ENCODE assay signal across 15 cellular contexts in genomic region chr4:137558951-137559350, GRCh38. TPM values are rescaled to one million over a fixed set of nuclear protein-coding genes. Genes with fewer than 3 reads are reported as not detected.
DNase-seq lines count a peak whose midpoint lies in the region; ATAC-seq, FAIRE-seq and TF ChIP-seq lines count a peak whose summit lies in the region.
"Had no signal": no experiment of that assay in that cellular context is flagged by ENCODE, and none has a peak within 500 bp of the region (broad histone marks: within the 10 kb centered on the region; RNA-seq: fewer than 3 reads in every experiment).

No MANE protein-coding gene starts in this region.

- BruUV-seq in endothelial cell of umbilical vein (replicated peaks; lab: Mats Ljungman, UMichigan): no TSS peak

- CTCF ChIA-PET in endothelial cell of umbilical vein (lab: Charles Lee): no interaction called here

- H3K9me3 ChIP-seq in endothelial cell of umbilical vein (replicated peaks; ENCODE audit: control insufficient read depth, insufficient read depth, low read length) (no peaks in the 10 kb centered on the region), neuron (ENCODE audit: low read length) (no peaks in the 10 kb centered on the region)

- no peaks in the 10 kb centered on the region for H3K36me3 ChIP-seq in endothelial cell of umbilical vein (ENCODE audit: control insufficient read depth in 2 of 2, extremely low read depth in 1 of 2, insufficient read depth in 2 of 2, low read length in 2 of 2)
- H3K36me3 ChIP-seq in neuron (ENCODE audit: insufficient read depth, low read length): no peaks in the 10 kb centered on the region

- no peaks in the 10 kb centered on the region for H4K20me1 ChIP-seq in endothelial cell of umbilical vein (replicated peaks; ENCODE audit: control insufficient read depth, extremely low read depth, insufficient read depth, low read length)

- no peak overlapping the region for H3K4me2 ChIP-seq in endothelial cell of umbilical vein (ENCODE audit: insufficient read depth, low read length)

- ATAC-seq in HG03097 (IDR thresholded peaks at IDR 0.05; ENCODE audit: low FRiP score, unreplicated experiment) (no peak), HG03095 (IDR thresholded peaks at IDR 0.05; ENCODE audit: unreplicated experiment) (no peak), GM19324 (IDR thresholded peaks at IDR 0.05; ENCODE audit: low FRiP score, unreplicated experiment) (no peak), HG03280 (IDR thresholded peaks at IDR 0.05; ENCODE audit: unreplicated experiment) (no peak)
- ATAC-seq: activated CD8-positive, alpha-beta T cell treated with anti-CD3 and anti-CD28 coated beads for 36 hours; stimulated activated effector memory CD8-positive, alpha-beta T cell treated with anti-CD3 and anti-CD28 coated beads, Interleukin-12 subunit alpha, Interleukin-12 subunit beta, amount 100 ng/mL, for 72 hours had no signal

- POLR2A ChIA-PET in endothelial cell of umbilical vein (lab: Charles Lee): no interaction called here

- no peak for FAIRE-seq in endothelial cell of umbilical vein (lab: Jason Lieb, UNC)

- H3K4me1 ChIP-seq in endothelial cell of umbilical vein (ENCODE audit: control insufficient read depth, extremely low read depth, insufficient read depth, low read length) (no peaks in the 10 kb centered on the region), neuron (ENCODE audit: insufficient read depth, low read length) (peaks cover 12% of the 10 kb centered on the region)

- peaks cover 3% of the 10 kb centered on the region for H3K9me1 ChIP-seq in endothelial cell of umbilical vein (replicated peaks; ENCODE audit: control insufficient read depth, extremely low read depth, insufficient read depth, low read length)

- H3K27me3 ChIP-seq in endothelial cell of umbilical vein (ENCODE audit: control insufficient read depth in 2 of 2, insufficient read depth in 2 of 2, low read length in 2 of 2): no peaks in the 10 kb centered on the region
- H3K27me3 ChIP-seq in neuron (ENCODE audit: insufficient read depth, low read length): no peaks in the 10 kb centered on the region

- H3K27ac ChIP-seq in endothelial cell of umbilical vein (ENCODE audit: insufficient read depth, low read depth, low read length): no peak overlapping the region

- dilution Hi-C loops in endothelial cell of umbilical vein (cut with MboI; ENCODE audit: extremely low pct_ligation_motif_present, low sequenced_read_pairs): no loop called here

- TF ChIP-seq CTCF in NB4 (IDR thresholded peaks at IDR 0.05; ENCODE audit: low read depth, low read length): no peak
- no peak for TF ChIP-seq CTCF in endothelial cell of umbilical vein (IDR thresholded peaks at IDR 0.05; ENCODE audit: extremely low read depth in 1 of 2, insufficient read depth in 1 of 2, low read depth in 1 of 2, low read length in 2 of 2)

- TF ChIP-seq POLR2A in NB4 (IDR thresholded peaks at IDR 0.05; ENCODE audit: extremely low read depth, insufficient read length): no peak
- TF ChIP-seq POLR2A in endothelial cell of umbilical vein (IDR thresholded peaks at IDR 0.05; ENCODE audit: low read depth, low read length): no peak

- DNase-seq in EL: peak; percentile 40
- peak; percentile 1 for DNase-seq in NB4 (ENCODE audit: low read depth)
- DNase-seq in endothelial cell of umbilical vein (ENCODE audit: low read depth, low spot score): peak; percentile 48
- DNase-seq: activated CD8-positive, alpha-beta T cell treated with anti-CD3 and anti-CD28 coated beads for 36 hours; effector CD4-positive, alpha-beta T cell; MM.1S; NCI-H2107; stimulated activated CD4-positive, alpha-beta T cell treated with anti-CD3 and anti-CD28 coated beads, Interleukin-4, amount 100 ng/mL, for 4 hours had no signal

- no peak overlapping the region for H3K9ac ChIP-seq in endothelial cell of umbilical vein (replicated peaks; ENCODE audit: extremely low read depth, insufficient read depth, low read length)

- no peaks in the 10 kb centered on the region for H3K79me2 ChIP-seq in endothelial cell of umbilical vein (ENCODE audit: control insufficient read depth, insufficient read depth, low read length)

- intact Hi-C loops in endothelial cell of umbilical vein (cut with micrococcal nuclease): no loop called here

- H3K4me3 ChIP-seq in NB4 (ENCODE audit: low read depth, low read length): no peak overlapping the region
- no peak overlapping the region for H3K4me3 ChIP-seq in endothelial cell of umbilical vein (replicated peaks in 1 of 3; ENCODE audit: insufficient read depth in 1 of 3, low read depth in 1 of 3, low read length in 3 of 3)
- H3K4me3 ChIP-seq in neuron (ENCODE audit: low read length): no peak overlapping the region

- H2AFZ ChIP-seq in endothelial cell of umbilical vein (ENCODE audit: low read depth, low read length): no peak overlapping the region
- peak overlapping the region; percentile 58 for H2AFZ ChIP-seq in neuron (ENCODE audit: low read depth, low read length)

TF ChIP-seq in endothelial cell of umbilical vein, 7 proteins besides CTCF, POLR2A, EP300 and RAD21:
- no peak for TF ChIP-seq JUN (IDR thresholded peaks at IDR 0.05; ENCODE audit: borderline replicate concordance, insufficient read depth, insufficient read length, low read depth)
- TF ChIP-seq, protein P1, sequence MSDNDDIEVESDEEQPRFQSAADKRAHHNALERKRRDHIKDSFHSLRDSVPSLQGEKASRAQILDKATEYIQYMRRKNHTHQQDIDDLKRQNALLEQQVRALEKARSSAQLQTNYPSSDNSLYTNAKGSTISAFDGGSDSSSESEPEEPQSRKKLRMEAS (IDR thresholded peaks at IDR 0.05; ENCODE audit: insufficient read depth, insufficient read length): no peak

RNA-seq across cellular contexts. Expression of gene PCDH18, which starts 26.7 kb away (rescaled TPM):
- total RNA-seq in endothelial cell of umbilical vein: 1.4 and 1.5 TPM in 2 replicates
- 1.4 and 2.2 TPM in 2 replicates for polyA plus RNA-seq in endothelial cell of umbilical vein
- 1.2 and 1.4 TPM in 2 replicates for polyA plus RNA-seq in endothelial cell of umbilical vein (2011; cell fraction: cytosol; rRNA removed)
- 2.3 and 2.4 TPM in 2 replicates for polyA plus RNA-seq in endothelial cell of umbilical vein (2011; cell fraction: nucleus; rRNA removed)
- 0.64 and 1.0 TPM in 2 replicates for polyA plus RNA-seq in endothelial cell of umbilical vein (2012)
- 5.4 and 7.1 TPM in 2 replicates for polyA minus RNA-seq in endothelial cell of umbilical vein
- not detected for polyA minus RNA-seq in endothelial cell of umbilical vein (2011; cell fraction: cytosol; rRNA and poly(A)+ RNA removed)
- 3.6 and 3.8 TPM in 2 replicates for polyA minus RNA-seq in endothelial cell of umbilical vein (2011; cell fraction: nucleus; rRNA and poly(A)+ RNA removed)
- total RNA-seq: activated CD8-positive, alpha-beta T cell treated with anti-CD3 and anti-CD28 coated beads for 36 hours; activated T-helper 2 cell treated with anti-CD3 and anti-CD28 coated beads, Interferon-gamma antibody, Interleukin-2, Interleukin-4, amounts not matched to agents 10 μg/mL and 5 μg/mL and 100 μg/mL, durations not matched to agents 14 hours and 24 hours and 36 hours had no signal
